ENCODE assay signal across 21 cellular contexts in the genomic region with DNA sequence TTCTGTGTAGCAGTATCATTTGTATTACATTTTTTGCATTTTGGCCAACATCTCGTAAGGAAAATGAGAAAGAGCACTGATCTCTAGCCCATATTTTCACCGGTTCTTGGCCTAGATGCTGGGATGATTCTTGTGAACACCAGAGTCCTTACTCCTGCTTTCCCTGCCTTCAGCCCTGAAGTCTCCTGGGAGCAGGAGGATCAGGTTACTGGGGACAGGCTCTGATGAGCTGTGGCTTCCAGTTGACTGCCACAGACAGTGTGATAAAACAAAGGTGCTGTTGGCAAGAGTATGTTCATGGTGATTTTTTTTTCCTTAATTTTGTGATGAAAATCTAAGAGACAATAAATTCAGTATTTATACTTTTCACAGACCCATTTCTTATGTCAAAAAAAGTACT. TPM values are rescaled to one million over a fixed set of nuclear protein-coding genes. Genes with fewer than 3 reads are reported as not detected.
DNase-seq lines count a peak whose midpoint lies in the region; ATAC-seq, FAIRE-seq and TF ChIP-seq lines count a peak whose summit lies in the region.
"Had no signal": no experiment of that assay in that cellular context is flagged by ENCODE, and none has a peak within 500 bp of the region (broad histone marks: within the 10 kb centered on the region; RNA-seq: fewer than 3 reads in every experiment).

No MANE protein-coding gene starts in this region.

- no peak overlapping the region for H3K4me3 Mint-ChIP-seq in stimulated activated effector memory CD8-positive, alpha-beta T cell treated with anti-CD3 and anti-CD28 coated beads, Interleukin-12 subunit alpha, Interleukin-12 subunit beta, amount 100 ng/mL, for 72 hours
- H3K4me3 Mint-ChIP-seq: activated CD4-positive, alpha-beta T cell treated with anti-CD3 and anti-CD28 coated beads for 36 hours; H9; nephron had no signal

- H3K36me3 Mint-ChIP-seq in stimulated activated effector memory CD8-positive, alpha-beta T cell treated with anti-CD3 and anti-CD28 coated beads, Interleukin-12 subunit alpha, Interleukin-12 subunit beta, amount 100 ng/mL, for 72 hours = peaks cover 94% of the 10 kb centered on the region

- peak; percentile 14 for FAIRE-seq in GM12892 (lab: Jason Lieb, UNC)
- FAIRE-seq: frontal cortex had no signal

- no peak for TF ChIP-seq EP300 in gastroesophageal sphincter (IDR thresholded peaks at IDR 0.05)

- H3K36me3 ChIP-seq in gastroesophageal sphincter = peaks cover 6 to 83% of the 10 kb centered on the region in 2 donors

- H3K9me3 Mint-ChIP-seq in stimulated activated effector memory CD8-positive, alpha-beta T cell treated with anti-CD3 and anti-CD28 coated beads, Interleukin-12 subunit alpha, Interleukin-12 subunit beta, amount 100 ng/mL, for 72 hours = no peaks in the 10 kb centered on the region
- H3K9me3 Mint-ChIP-seq: H9, nephron had no signal

- DNase-seq in GM12892 (ENCODE audit: insufficient read length) = no peak
- peak; percentile 20 for DNase-seq in NCI-H2107 (lab: John Stamatoyannopoulos, UW)
- no peak for DNase-seq in stimulated activated effector memory CD8-positive, alpha-beta T cell treated with anti-CD3 and anti-CD28 coated beads, Interleukin-12 subunit alpha, Interleukin-12 subunit beta, amount 100 ng/mL, for 72 hours (ENCODE audit: low spot score in 2 of 2)
- DNase-seq in NCI-H524 treated with DMSO at 0.1 percent for 48 hours (lab: John Stamatoyannopoulos, UW) = no peak
- no peak for DNase-seq in ureter (ENCODE audit: low spot score)
- DNase-seq: activated CD4-positive, alpha-beta T cell treated with anti-CD3 and anti-CD28 coated beads for 36 hours; activated gamma-delta T cell; caudate nucleus; erythroblast; H9; kidney glomerular epithelial cell; NCI-H1048; NCI-H2029 treated with DMSO at 0.1 percent for 48 hours; posterior cingulate gyrus; stimulated activated naive CD4-positive, alpha-beta T cell; thyroid gland had no signal

- no peaks in the 10 kb centered on the region for H3K27me3 ChIP-seq in gastroesophageal sphincter
- H3K27me3 ChIP-seq: thyroid gland had no signal

- H3K4me1 Mint-ChIP-seq in stimulated activated effector memory CD8-positive, alpha-beta T cell treated with anti-CD3 and anti-CD28 coated beads, Interleukin-12 subunit alpha, Interleukin-12 subunit beta, amount 100 ng/mL, for 72 hours = peaks cover 17% of the 10 kb centered on the region
- H3K4me1 Mint-ChIP-seq: H9, nephron had no signal

- peaks cover 13 to 52% (median 31%) of the 10 kb centered on the region in 3 donors for H3K4me1 ChIP-seq in gastroesophageal sphincter

- no peaks in the 10 kb centered on the region for H3K9me3 ChIP-seq in gastroesophageal sphincter
- H3K9me3 ChIP-seq: thyroid gland had no signal

- 67 to 86% methylated on average over 1 to 2 of the region's 2 CpGs for WGBS in gastroesophageal sphincter (ENCODE audit: low coverage in 1 of 2), 2 donors

- peak overlapping the region; percentile 40 to 81 (median 64) for H3K27ac ChIP-seq in gastroesophageal sphincter

- TF ChIP-seq CTCF in gastroesophageal sphincter (IDR thresholded peaks at IDR 0.05) = no peak

- no peak overlapping the region for H3K4me3 ChIP-seq in gastroesophageal sphincter
- H3K4me3 ChIP-seq: thyroid gland had no signal

- ATAC-seq in gastroesophageal sphincter (no peak), HG03280 (IDR thresholded peaks at IDR 0.05; ENCODE audit: unreplicated experiment) (no peak)
- no peak for ATAC-seq in stimulated activated effector memory CD8-positive, alpha-beta T cell treated with anti-CD3 and anti-CD28 coated beads, Interleukin-12 subunit alpha, Interleukin-12 subunit beta, amount 100 ng/mL, for 72 hours
- ATAC-seq: activated CD4-positive, alpha-beta T cell treated with anti-CD3 and anti-CD28 coated beads for 36 hours; Right ventricle myocardium inferior had no signal

- H3K27ac Mint-ChIP-seq in stimulated activated effector memory CD8-positive, alpha-beta T cell treated with anti-CD3 and anti-CD28 coated beads, Interleukin-12 subunit alpha, Interleukin-12 subunit beta, amount 100 ng/mL, for 72 hours = peak overlapping the region; percentile 70
- H3K27ac Mint-ChIP-seq: activated CD4-positive, alpha-beta T cell treated with anti-CD3 and anti-CD28 coated beads for 36 hours; H9; nephron had no signal

- no peak for TF ChIP-seq POLR2A in GM12892 (IDR thresholded peaks at IDR 0.05; ENCODE audit: low read depth, low read length)
- TF ChIP-seq POLR2A in gastroesophageal sphincter (IDR thresholded peaks at IDR 0.05) = no peak

RNA-seq across cellular contexts. Expression of gene ADSL, which starts 34.2 kb away (rescaled TPM):
- 142 TPM for polyA plus RNA-seq in GM12892 (2012; ENCODE audit: missing spikeins)
- total RNA-seq in gastroesophageal sphincter (100 to 1,000 TPM in 1 of 4 donors, 10 to 100 TPM in 3; 81.0 to 101 (median 87.2) TPM), ureter (52.3 TPM)

RNA-seq across cellular contexts. Expression of gene SGSM3, which starts 58.3 kb away (rescaled TPM):
- 48.3 TPM for polyA plus RNA-seq in GM12892 (2012; ENCODE audit: missing spikeins)
- total RNA-seq in gastroesophageal sphincter = 10 to 100 TPM; 36.6 to 46.3 (median 40.6) TPM
- total RNA-seq in ureter = 80.2 TPM
